ENCODE assay signal across 29 cellular contexts in the genomic region with DNA sequence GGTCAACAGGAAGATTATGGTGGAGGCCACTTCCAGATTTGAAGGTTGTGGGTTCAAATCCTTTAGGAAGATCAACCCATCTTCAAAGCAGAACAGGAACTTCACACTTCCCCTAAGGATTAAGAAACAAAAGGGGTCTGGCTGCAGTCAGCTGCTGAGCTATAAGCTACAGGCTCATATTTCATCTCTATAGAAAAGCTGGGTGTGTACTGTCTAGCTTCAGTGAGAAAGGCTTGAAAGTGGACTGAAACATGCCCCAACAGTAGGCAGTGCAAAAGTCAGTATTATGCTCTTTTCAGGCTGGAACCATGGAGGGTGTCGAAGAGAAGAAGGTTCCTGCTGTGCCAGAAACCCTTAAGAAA.
DNase-seq lines count a peak whose midpoint lies in the region; ATAC-seq lines count a peak whose summit lies in the region.
"Had no signal": no experiment of that assay in that cellular context is flagged by ENCODE, and none has a peak within 500 bp of the region (broad histone marks: within the 10 kb centered on the region; RNA-seq: fewer than 3 reads in every experiment).

No MANE protein-coding gene starts in this region.

- H3K36me3 Mint-ChIP-seq in naive thymus-derived CD4-positive, alpha-beta T cell = peaks cover 0 to 4% (median 0%) of the 10 kb centered on the region in 5 donors
- no peaks in the 10 kb centered on the region for H3K36me3 Mint-ChIP-seq in activated CD4-positive, alpha-beta memory T cell treated with anti-CD3 and anti-CD28 coated beads, Interleukin-2, amount 10 ng/mL, durations not matched to agents 7 days and 5 days (ENCODE audit: low read depth)
- H3K36me3 Mint-ChIP-seq: activated naive CD4-positive, alpha-beta T cell treated with anti-CD3 and anti-CD28 coated beads, Interleukin-2, amount 10 ng/mL, durations not matched to agents 7 days and 5 days had no signal

- H3K4me3 ChIP-seq in HAP-1 = no peak overlapping the region
- H3K4me3 ChIP-seq in naive thymus-derived CD4-positive, alpha-beta T cell (ENCODE audit: low read length) = no peak overlapping the region
- H3K4me3 ChIP-seq: BLaER1, colonic mucosa, esophagus muscularis mucosa, smooth muscle cell, upper lobe of right lung had no signal

- H3K4me1 ChIP-seq in HAP-1 = peaks cover 16% of the 10 kb centered on the region
- H3K4me1 ChIP-seq in naive thymus-derived CD4-positive, alpha-beta T cell (ENCODE audit: control insufficient read depth in 2 of 2, insufficient read depth in 2 of 2, low read length in 2 of 2) = no peaks in the 10 kb centered on the region
- H3K4me1 ChIP-seq: BLaER1, colonic mucosa had no signal

- H3K4me1 Mint-ChIP-seq in naive thymus-derived CD4-positive, alpha-beta T cell = peaks cover 0 to 28% (median 21%) of the 10 kb centered on the region in 7 donors
- no peaks in the 10 kb centered on the region for H3K4me1 Mint-ChIP-seq in activated CD4-positive, alpha-beta memory T cell treated with anti-CD3 and anti-CD28 coated beads, Interleukin-2, amount 10 ng/mL, durations not matched to agents 7 days and 5 days
- H3K4me1 Mint-ChIP-seq: activated naive CD4-positive, alpha-beta T cell treated with anti-CD3 and anti-CD28 coated beads, Interleukin-2, amount 10 ng/mL, durations not matched to agents 7 days and 5 days had no signal

- ATAC-seq in naive thymus-derived CD4-positive, alpha-beta T cell = no peak
- ATAC-seq in GM21360 (IDR thresholded peaks at IDR 0.05; ENCODE audit: unreplicated experiment) = no peak
- ATAC-seq: effector memory CD8-positive, alpha-beta T cell; left cardiac atrium; Panc1; T-cell; upper lobe of right lung had no signal

- H3K36me3 ChIP-seq in HAP-1 (replicated peaks) = 0 out of 2 replicates have a peak, but pooled peaks cover 2% of the 10 kb centered on the region
- H3K36me3 ChIP-seq in naive thymus-derived CD4-positive, alpha-beta T cell (ENCODE audit: control insufficient read depth in 2 of 3, insufficient read depth in 3 of 3, low read length in 3 of 3) = peaks cover 0 to 11% (median 0%) of the 10 kb centered on the region in 3 experiments
- H3K36me3 ChIP-seq: colonic mucosa, upper lobe of right lung had no signal

- intact Hi-C loops in naive thymus-derived CD4-positive, alpha-beta T cell (cut with micrococcal nuclease) = no loop called here

- H3K27ac Mint-ChIP-seq in naive thymus-derived CD4-positive, alpha-beta T cell = peak overlapping the region in 5 of 9 donors; percentile 15 to 65 (median 35)
- H3K27ac Mint-ChIP-seq in activated CD4-positive, alpha-beta memory T cell treated with anti-CD3 and anti-CD28 coated beads, Interleukin-2, amount 10 ng/mL, durations not matched to agents 7 days and 5 days = no peak overlapping the region
- H3K27ac Mint-ChIP-seq: activated CD4-positive, alpha-beta T cell treated with anti-CD3 and anti-CD28 coated beads, Interleukin-2, amount 10 ng/mL, durations not matched to agents 24 days and 14 days; activated naive CD4-positive, alpha-beta T cell treated with anti-CD3 and anti-CD28 coated beads, Interleukin-2, amount 10 ng/mL, durations not matched to agents 7 days and 5 days had no signal

- H3K27ac ChIP-seq in naive thymus-derived CD4-positive, alpha-beta T cell (ENCODE audit: low read depth, low read length) = no peak overlapping the region
- H3K27ac ChIP-seq: BLaER1, colonic mucosa, esophagus muscularis mucosa, upper lobe of right lung had no signal

- CTCF ChIA-PET in naive thymus-derived CD4-positive, alpha-beta T cell (lab: Charles Lee) = interaction anchor here (0.9 to 1.7 kb wide), 2 partner anchors 8 to 420 kb away, joined by 3 to 4 read pairs; no protein-coding TSS in a partner anchor
- CTCF ChIA-PET in activated CD4-positive, alpha-beta memory T cell treated with anti-CD3 and anti-CD28 coated beads, Interleukin-2, amount 10 ng/mL, durations not matched to agents 7 days and 5 days (lab: Charles Lee) = no interaction called here

- H3K9me3 Mint-ChIP-seq in naive thymus-derived CD4-positive, alpha-beta T cell = no peaks in the 10 kb centered on the region
- no peaks in the 10 kb centered on the region for H3K9me3 Mint-ChIP-seq in activated CD4-positive, alpha-beta memory T cell treated with anti-CD3 and anti-CD28 coated beads, Interleukin-2, amount 10 ng/mL, durations not matched to agents 7 days and 5 days
- H3K9me3 Mint-ChIP-seq: activated CD4-positive, alpha-beta T cell treated with anti-CD3 and anti-CD28 coated beads, Interleukin-2, amount 10 ng/mL, durations not matched to agents 24 days and 14 days; activated naive CD4-positive, alpha-beta T cell treated with anti-CD3 and anti-CD28 coated beads, Interleukin-2, amount 10 ng/mL, durations not matched to agents 7 days and 5 days; effector memory CD8-positive, alpha-beta T cell; T-cell had no signal

- peak; percentile 24 for DNase-seq in NCI-H146 (lab: John Stamatoyannopoulos, UW)
- DNase-seq in NCI-H146 treated with DMSO at 0.1 percent for 48 hours (lab: John Stamatoyannopoulos, UW; ENCODE audit: unreplicated experiment) = no peak
- peak; percentile 29 to 59 for DNase-seq in HAP-1 (ENCODE audit: low spot score in 2 of 2)
- peak; percentile 8 for DNase-seq in NCI-H748 treated with DMSO at 0.1 percent for 48 hours (lab: John Stamatoyannopoulos, UW)
- no peak for DNase-seq in naive thymus-derived CD4-positive, alpha-beta T cell
- no peak for DNase-seq in activated CD4-positive, alpha-beta memory T cell treated with anti-CD3 and anti-CD28 coated beads, Interleukin-2, amount 10 ng/mL, durations not matched to agents 7 days and 5 days
- no peak for DNase-seq in AG08396 (ENCODE audit: low spot score)
- DNase-seq: activated CD4-positive, alpha-beta T cell treated with anti-CD3 and anti-CD28 coated beads, Interleukin-2, amount 10 ng/mL, durations not matched to agents 24 days and 14 days; activated naive CD4-positive, alpha-beta T cell treated with anti-CD3 and anti-CD28 coated beads, Interleukin-2, amount 10 ng/mL, durations not matched to agents 7 days and 5 days; activated T-cell treated with anti-CD3 and anti-CD28 coated beads, Interleukin-2, amount 50 U/mL, for 48 hours; Calu3; colonic mucosa; effector memory CD8-positive, alpha-beta T cell; foreskin melanocyte; HCEC 1CT; left cardiac atrium; NCI-H1694; NCI-H345; NK-92 treated with Interleukin-12 subunit alpha and Interleukin-12 subunit beta, amount 100 ng/mL, for 24 hours; nucleus accumbens; stimulated activated CD4-positive, alpha-beta T cell treated with anti-CD3 and anti-CD28 coated beads, Interleukin-2, amount 100 ng/mL, for 24 hours; substantia nigra; T-cell; upper lobe of right lung had no signal

- in situ Hi-C loops in HAP-1 (cut with MboI; ENCODE audit: low sequenced_read_pairs) = no loop called here

- no peaks in the 10 kb centered on the region for H3K9me3 ChIP-seq in HAP-1
- H3K9me3 ChIP-seq in naive thymus-derived CD4-positive, alpha-beta T cell (ENCODE audit: control insufficient read depth in 2 of 3, low read length in 3 of 3) = no peaks in the 10 kb centered on the region
- H3K9me3 ChIP-seq: BLaER1, colonic mucosa, esophagus muscularis mucosa, upper lobe of right lung had no signal

- POLR2A ChIA-PET in naive thymus-derived CD4-positive, alpha-beta T cell (lab: Charles Lee) = no interaction called here
- POLR2A ChIA-PET in activated CD4-positive, alpha-beta memory T cell treated with anti-CD3 and anti-CD28 coated beads, Interleukin-2, amount 10 ng/mL, durations not matched to agents 7 days and 5 days (lab: Charles Lee) = no interaction called here

- no peaks in the 10 kb centered on the region for H3K27me3 Mint-ChIP-seq in naive thymus-derived CD4-positive, alpha-beta T cell
- no peaks in the 10 kb centered on the region for H3K27me3 Mint-ChIP-seq in activated CD4-positive, alpha-beta memory T cell treated with anti-CD3 and anti-CD28 coated beads, Interleukin-2, amount 10 ng/mL, durations not matched to agents 7 days and 5 days
- H3K27me3 Mint-ChIP-seq: activated CD4-positive, alpha-beta T cell treated with anti-CD3 and anti-CD28 coated beads, Interleukin-2, amount 10 ng/mL, durations not matched to agents 24 days and 14 days; activated naive CD4-positive, alpha-beta T cell treated with anti-CD3 and anti-CD28 coated beads, Interleukin-2, amount 10 ng/mL, durations not matched to agents 7 days and 5 days; effector memory CD8-positive, alpha-beta T cell; T-cell had no signal

- no peaks in the 10 kb centered on the region for H3K27me3 ChIP-seq in HAP-1 (ENCODE audit: low read depth)
- H3K27me3 ChIP-seq in naive thymus-derived CD4-positive, alpha-beta T cell (ENCODE audit: control insufficient read depth in 2 of 2, insufficient read depth in 2 of 2, low read length in 2 of 2) = no peaks in the 10 kb centered on the region
- H3K27me3 ChIP-seq: BLaER1, colonic mucosa, esophagus muscularis mucosa, upper lobe of right lung had no signal

- H3K4me3 Mint-ChIP-seq in naive thymus-derived CD4-positive, alpha-beta T cell = no peak overlapping the region
- H3K4me3 Mint-ChIP-seq in activated CD4-positive, alpha-beta memory T cell treated with anti-CD3 and anti-CD28 coated beads, Interleukin-2, amount 10 ng/mL, durations not matched to agents 7 days and 5 days = no peak overlapping the region
- H3K4me3 Mint-ChIP-seq: activated CD4-positive, alpha-beta T cell treated with anti-CD3 and anti-CD28 coated beads, Interleukin-2, amount 10 ng/mL, durations not matched to agents 24 days and 14 days; activated naive CD4-positive, alpha-beta T cell treated with anti-CD3 and anti-CD28 coated beads, Interleukin-2, amount 10 ng/mL, durations not matched to agents 7 days and 5 days; effector memory CD8-positive, alpha-beta T cell; T-cell had no signal

Comparison
In these comparisons a context has a peak if more than half of its experiments do, and no peak if none do; other contexts are left out.
1. DNase-seq: peak in NCI-H146 (single experiment), HAP-1 (2 of 2) and NCI-H748 treated with DMSO at 0.1 percent for 48 hours (single experiment); none in NCI-H146 treated with DMSO at 0.1 percent for 48 hours (single experiment), naive thymus-derived CD4-positive, alpha-beta T cell (0 of 9), activated CD4-positive, alpha-beta memory T cell treated with anti-CD3 and anti-CD28 coated beads, Interleukin-2, amount 10 ng/mL, durations not matched to agents 7 days and 5 days (single experiment) and AG08396 (single experiment).